1 cellular context compared by ENCODE assay signal in the genomic region with DNA sequence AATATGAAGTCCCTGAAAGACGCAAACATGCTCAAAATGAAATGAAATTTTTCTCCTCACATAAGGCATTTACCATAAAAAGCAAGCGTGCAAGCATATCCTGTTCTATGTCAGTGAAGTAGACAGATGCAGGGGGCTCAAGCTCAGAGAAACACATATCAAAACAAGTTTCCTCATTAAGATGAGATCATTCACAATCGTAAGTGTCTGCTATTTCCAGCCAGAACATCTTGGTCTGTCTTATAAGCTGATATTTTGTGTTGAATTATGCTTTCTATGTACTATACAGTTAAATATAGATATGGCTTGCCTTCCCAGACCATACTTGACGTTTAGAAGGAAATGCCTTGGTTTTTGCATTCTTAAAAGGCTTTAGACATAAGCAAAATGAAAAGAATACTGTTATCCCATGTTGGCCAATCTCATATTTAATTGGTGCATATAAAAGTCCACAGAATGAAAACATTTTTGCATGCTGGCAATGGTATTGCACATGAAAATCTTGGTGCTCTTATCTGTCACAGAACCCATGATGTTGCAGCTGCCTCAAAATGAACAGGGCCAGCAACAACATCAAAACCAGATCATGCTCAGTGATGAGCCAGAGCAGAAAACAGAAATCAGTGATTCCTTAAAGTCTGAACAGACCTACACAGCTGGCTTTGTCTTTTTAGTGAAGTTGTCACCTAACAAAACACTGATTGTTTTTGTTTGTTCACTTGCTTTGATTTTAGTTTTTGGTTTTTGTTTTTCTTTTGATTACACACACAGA.
TF ChIP-seq lines count a peak whose summit lies in the region.

No MANE protein-coding gene starts in this region.

TF ChIP-seq in GM23338, 12 proteins besides CTCF, POLR2A, EP300 and RAD21 (continued from another document):
- TF ChIP-seq ZNF462 (CRISPR knock-in tag; IDR thresholded peaks at IDR 0.05) (no peak), JUNB (IDR thresholded peaks at IDR 0.05; ENCODE audit: unreplicated experiment) (no peak), ZNF114 (CRISPR knock-in tag; IDR thresholded peaks at IDR 0.05) (no peak), STAT1 (IDR thresholded peaks at IDR 0.05; ENCODE audit: unreplicated experiment) (no peak), NANOG (IDR thresholded peaks at IDR 0.05; ENCODE audit: borderline replicate concordance) (no peak), EZH2 (IDR thresholded peaks at IDR 0.05; ENCODE audit: low read depth, unreplicated experiment) (no peak), EZH2phosphoT487 (IDR thresholded peaks at IDR 0.05; ENCODE audit: unreplicated experiment) (no peak)
- TF ChIP-seq, protein P1, sequence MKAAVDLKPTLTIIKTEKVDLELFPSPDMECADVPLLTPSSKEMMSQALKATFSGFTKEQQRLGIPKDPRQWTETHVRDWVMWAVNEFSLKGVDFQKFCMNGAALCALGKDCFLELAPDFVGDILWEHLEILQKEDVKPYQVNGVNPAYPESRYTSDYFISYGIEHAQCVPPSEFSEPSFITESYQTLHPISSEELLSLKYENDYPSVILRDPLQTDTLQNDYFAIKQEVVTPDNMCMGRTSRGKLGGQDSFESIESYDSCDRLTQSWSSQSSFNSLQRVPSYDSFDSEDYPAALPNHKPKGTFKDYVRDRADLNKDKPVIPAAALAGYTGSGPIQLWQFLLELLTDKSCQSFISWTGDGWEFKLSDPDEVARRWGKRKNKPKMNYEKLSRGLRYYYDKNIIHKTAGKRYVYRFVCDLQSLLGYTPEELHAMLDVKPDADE (IDR thresholded peaks at IDR 0.05): no peak
- TF ChIP-seq, protein P2, sequence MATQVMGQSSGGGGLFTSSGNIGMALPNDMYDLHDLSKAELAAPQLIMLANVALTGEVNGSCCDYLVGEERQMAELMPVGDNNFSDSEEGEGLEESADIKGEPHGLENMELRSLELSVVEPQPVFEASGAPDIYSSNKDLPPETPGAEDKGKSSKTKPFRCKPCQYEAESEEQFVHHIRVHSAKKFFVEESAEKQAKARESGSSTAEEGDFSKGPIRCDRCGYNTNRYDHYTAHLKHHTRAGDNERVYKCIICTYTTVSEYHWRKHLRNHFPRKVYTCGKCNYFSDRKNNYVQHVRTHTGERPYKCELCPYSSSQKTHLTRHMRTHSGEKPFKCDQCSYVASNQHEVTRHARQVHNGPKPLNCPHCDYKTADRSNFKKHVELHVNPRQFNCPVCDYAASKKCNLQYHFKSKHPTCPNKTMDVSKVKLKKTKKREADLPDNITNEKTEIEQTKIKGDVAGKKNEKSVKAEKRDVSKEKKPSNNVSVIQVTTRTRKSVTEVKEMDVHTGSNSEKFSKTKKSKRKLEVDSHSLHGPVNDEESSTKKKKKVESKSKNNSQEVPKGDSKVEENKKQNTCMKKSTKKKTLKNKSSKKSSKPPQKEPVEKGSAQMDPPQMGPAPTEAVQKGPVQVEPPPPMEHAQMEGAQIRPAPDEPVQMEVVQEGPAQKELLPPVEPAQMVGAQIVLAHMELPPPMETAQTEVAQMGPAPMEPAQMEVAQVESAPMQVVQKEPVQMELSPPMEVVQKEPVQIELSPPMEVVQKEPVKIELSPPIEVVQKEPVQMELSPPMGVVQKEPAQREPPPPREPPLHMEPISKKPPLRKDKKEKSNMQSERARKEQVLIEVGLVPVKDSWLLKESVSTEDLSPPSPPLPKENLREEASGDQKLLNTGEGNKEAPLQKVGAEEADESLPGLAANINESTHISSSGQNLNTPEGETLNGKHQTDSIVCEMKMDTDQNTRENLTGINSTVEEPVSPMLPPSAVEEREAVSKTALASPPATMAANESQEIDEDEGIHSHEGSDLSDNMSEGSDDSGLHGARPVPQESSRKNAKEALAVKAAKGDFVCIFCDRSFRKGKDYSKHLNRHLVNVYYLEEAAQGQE (IDR thresholded peaks at IDR 0.05; ENCODE audit: unreplicated experiment): no peak
